ENCODE assay signal across 23 cellular contexts in genomic region chr10:130065251-130065650, GRCh38. TPM values are rescaled to one million over a fixed set of nuclear protein-coding genes. Genes with fewer than 3 reads are reported as not detected.
DNase-seq lines count a peak whose midpoint lies in the region; ATAC-seq and TF ChIP-seq lines count a peak whose summit lies in the region.
"Had no signal": no experiment of that assay in that cellular context is flagged by ENCODE, and none has a peak within 500 bp of the region (broad histone marks: within the 10 kb centered on the region; RNA-seq: fewer than 3 reads in every experiment).

No MANE protein-coding gene starts in this region.

- no peaks in the 10 kb centered on the region for H4K20me1 ChIP-seq in BLaER1

- H3K27ac ChIP-seq in BLaER1 (peak overlapping the region; percentile 69), neuronal stem cell (replicated peaks; ENCODE audit: low read length) (no peak overlapping the region), caudate nucleus (ENCODE audit: low read depth, low read length) (no peak overlapping the region), thyroid gland (no peak overlapping the region), lower lobe of right lung (no peak overlapping the region)
- H3K27ac ChIP-seq: A549, C4-2B, SK-N-MC had no signal

- no peaks in the 10 kb centered on the region for H3K79me1 ChIP-seq in neuronal stem cell (ENCODE audit: low read depth, low read length)

- H3K36me3 ChIP-seq in BLaER1 (0 out of 2 replicates have a peak, but pooled peaks cover 6% of the 10 kb centered on the region), neuronal stem cell (replicated peaks in 1 of 2; ENCODE audit: control insufficient read depth in 2 of 2, insufficient read depth in 2 of 2, low read length in 2 of 2) (no peaks in the 10 kb centered on the region), thyroid gland (peaks cover 0 to 3% of the 10 kb centered on the region in 2 donors), lower lobe of right lung (no peaks in the 10 kb centered on the region)

- H3K4me3 ChIP-seq in BLaER1 (no peak overlapping the region), neuronal stem cell (ENCODE audit: low read length in 2 of 2) (no peak overlapping the region), thyroid gland (replicated peaks in 1 of 3) (no peak overlapping the region), lower lobe of right lung (no peak overlapping the region)
- H3K4me3 ChIP-seq: A549, SK-N-MC had no signal

- H2AFZ ChIP-seq in neuronal stem cell (ENCODE audit: low read length), result no peak overlapping the region

- TF ChIP-seq CTCF in thyroid gland (IDR thresholded peaks at IDR 0.05) (no peak), lower lobe of right lung (IDR thresholded peaks at IDR 0.05) (no peak)

- no peaks in the 10 kb centered on the region for H3K27me3 ChIP-seq in BLaER1
- peaks cover 0 to 2% (median 0%) of the 10 kb centered on the region in 3 experiments for H3K27me3 ChIP-seq in neuronal stem cell (ENCODE audit: control insufficient read depth in 3 of 3, insufficient read depth in 3 of 3, low read depth in 1 of 3, low read length in 3 of 3)
- H3K27me3 ChIP-seq in thyroid gland, result no peaks in the 10 kb centered on the region
- H3K27me3 ChIP-seq in lower lobe of right lung (ENCODE audit: low read depth), result no peaks in the 10 kb centered on the region

- H2BK15ac ChIP-seq in neuronal stem cell (ENCODE audit: low read length), result no peak overlapping the region

- H2BK12ac ChIP-seq in neuronal stem cell (ENCODE audit: low read length), result no peak overlapping the region

- intact Hi-C loops in thyroid gland (cut with DNase I) (no loop called here), lower lobe of right lung (cut with DNase I) (no loop called here)

- no peak overlapping the region for H3K14ac ChIP-seq in neuronal stem cell (ENCODE audit: low read length)

- no peak overlapping the region for H3K23ac ChIP-seq in neuronal stem cell (ENCODE audit: low read depth, low read length, poor library complexity)

- H2BK5ac ChIP-seq in neuronal stem cell (ENCODE audit: low read length), result no peak overlapping the region

- H2BK120ac ChIP-seq in neuronal stem cell (ENCODE audit: low read depth, low read length), result no peak overlapping the region

- peaks cover 8% of the 10 kb centered on the region for H3K9me3 ChIP-seq in BLaER1
- H3K9me3 ChIP-seq in neuronal stem cell (replicated peaks in 1 of 2; ENCODE audit: control insufficient read depth in 2 of 2, insufficient read depth in 1 of 2, low read depth in 1 of 2, low read length in 2 of 2), result no peaks in the 10 kb centered on the region
- no peaks in the 10 kb centered on the region for H3K9me3 ChIP-seq in thyroid gland
- H3K9me3 ChIP-seq in lower lobe of right lung, result no peaks in the 10 kb centered on the region
- H3K9me3 ChIP-seq: A549 had no signal

- H3K18ac ChIP-seq in neuronal stem cell (ENCODE audit: low read length), result peak overlapping the region; percentile 67

- no peak overlapping the region for H4K8ac ChIP-seq in neuronal stem cell (ENCODE audit: low read depth, low read length)

- H3K4me2 ChIP-seq in BLaER1 (peak overlapping the region; percentile 82), neuronal stem cell (ENCODE audit: insufficient read depth, low read length, poor library complexity, severe bottlenecking) (no peak overlapping the region)
- H3K4me2 ChIP-seq: A549 had no signal

- H3K4ac ChIP-seq in neuronal stem cell (ENCODE audit: low read length), result no peak overlapping the region

- WGBS in neuronal stem cell (ENCODE audit: extremely low coverage in 2 of 2, insufficient read length in 2 of 2, insufficient replicate concordance in 1 of 2), 2 donors, result no CpG with 5 or more reads among the region's 10 CpGs
- WGBS in thyroid gland, 2 donors, result 90% methylated on average over 10 of the region's 10 CpGs

- no peak overlapping the region for H2AK5ac ChIP-seq in neuronal stem cell (ENCODE audit: low read depth, low read length)

- H4K91ac ChIP-seq in neuronal stem cell (ENCODE audit: low read depth, low read length, poor library complexity), result no peak overlapping the region

- no peak overlapping the region for H3K9ac ChIP-seq in BLaER1
- H3K9ac ChIP-seq in neuronal stem cell (ENCODE audit: low read depth, low read length, poor library complexity), result no peak overlapping the region

- ATAC-seq in lower lobe of right lung, result no peak
- ATAC-seq: A549; CD8-positive, alpha-beta T cell; HepG2 had no signal

- H3K4me1 ChIP-seq in BLaER1 (peaks cover 93% of the 10 kb centered on the region), neuronal stem cell (ENCODE audit: control insufficient read depth in 2 of 2, insufficient read depth in 1 of 2, low read depth in 1 of 2, low read length in 2 of 2) (no peaks in the 10 kb centered on the region), thyroid gland (no peaks in the 10 kb centered on the region), lower lobe of right lung (no peaks in the 10 kb centered on the region)
- H3K4me1 ChIP-seq: A549 had no signal

- TF ChIP-seq POLR2A in thyroid gland (IDR thresholded peaks at IDR 0.05), result no peak

- DNase-seq in COLO668 (lab: John Stamatoyannopoulos, UW; ENCODE audit: unreplicated experiment) (peak; percentile 3), NCI-H2029 treated with DMSO at 0.1 percent for 48 hours (lab: John Stamatoyannopoulos, UW) (peak; percentile 3), neuronal stem cell (ENCODE audit: low spot score) (no peak), caudate nucleus (lab: John Stamatoyannopoulos, UW) (no peak), thyroid gland (no peak), lower lobe of right lung (no peak)
- DNase-seq: AML-193; CD8-positive, alpha-beta T cell; DMS 273 treated with DMSO at 0.1 percent for 48 hours; Karpas-422; NCI-H1105; NCI-H2107; NCI-H446 treated with DMSO at 0.1 percent for 48 hours; NCI-H526; NCI-H82; RPMI8226; SIG-M5 had no signal

RNA-seq across cellular contexts. Expression of gene C10orf143, which starts 45.4 kb away (rescaled TPM):
- polyA plus RNA-seq in neuronal stem cell (2013, experiment 1 of 2), result 4.9 TPM
- polyA plus RNA-seq in neuronal stem cell (2013, experiment 2 of 2), result 4.7 TPM
- 1 to 10 TPM; 5.0 to 8.5 (median 6.2) TPM for total RNA-seq in thyroid gland
- total RNA-seq in lower lobe of right lung, result 3.7 TPM
- total RNA-seq: HT1080 had no signal

Comparison
In these comparisons a context has a peak if more than half of its experiments do, and no peak if none do; other contexts are left out.
1. DNase-seq: peak in COLO668 (single experiment) and NCI-H2029 treated with DMSO at 0.1 percent for 48 hours (single experiment); none in neuronal stem cell (single experiment), caudate nucleus (0 of 61), thyroid gland (0 of 2) and lower lobe of right lung (single experiment).